Comparison of ENCODE assay signal across 14 cellular contexts in the genomic region with DNA sequence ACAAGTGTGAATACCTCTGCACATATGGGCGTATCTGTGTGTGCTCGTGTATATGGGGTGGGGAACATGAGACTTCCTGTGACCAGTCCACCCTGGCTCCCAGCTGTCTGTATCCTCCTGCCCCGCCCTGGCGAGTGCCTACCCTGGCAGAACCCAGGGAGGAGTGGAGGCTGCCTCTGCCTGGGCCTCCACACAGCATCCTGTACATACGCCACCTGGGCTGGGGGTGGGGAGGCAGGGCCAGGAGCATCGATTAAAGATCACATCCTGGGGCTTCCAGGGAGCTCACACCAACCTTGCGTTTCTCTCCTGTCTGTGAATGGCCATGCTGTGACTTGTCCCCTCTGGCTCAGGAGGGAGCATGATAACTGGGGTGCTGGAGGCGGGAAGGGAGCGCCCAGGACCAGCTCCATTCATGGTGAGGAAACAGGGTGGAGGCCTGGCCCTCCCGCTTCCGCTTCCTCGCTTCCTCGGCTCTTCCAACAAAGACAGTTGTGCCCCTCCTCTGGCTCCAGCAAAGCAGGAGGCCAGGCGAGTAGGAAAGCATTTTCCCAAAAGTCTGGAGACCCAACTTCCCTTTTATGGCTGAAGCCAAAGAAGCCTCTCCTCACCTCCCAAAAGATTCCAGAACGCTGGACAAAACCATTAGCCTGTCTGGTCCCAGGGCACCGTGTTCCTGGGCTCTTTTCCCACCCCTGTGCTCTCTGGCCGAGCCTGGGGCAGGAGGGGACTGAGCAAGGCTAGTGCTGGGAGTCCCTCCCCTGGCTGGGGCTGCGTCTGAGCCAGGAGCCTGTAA. TPM values are rescaled to one million over a fixed set of nuclear protein-coding genes. Genes with fewer than 3 reads are reported as not detected.
DNase-seq lines count a peak whose midpoint lies in the region; ATAC-seq and TF ChIP-seq lines count a peak whose summit lies in the region.
"Had no signal": no experiment of that assay in that cellular context is flagged by ENCODE, and none has a peak within 500 bp of the region (broad histone marks: within the 10 kb centered on the region; RNA-seq: fewer than 3 reads in every experiment).

No MANE protein-coding gene starts in this region.

- no peak overlapping the region for H4K8ac ChIP-seq in mesendoderm (ENCODE audit: low read depth, low read length)

- H3K9ac ChIP-seq in mesendoderm (ENCODE audit: low read length), result peak overlapping the region; percentile 32

- no peaks in the 10 kb centered on the region for H3K36me3 ChIP-seq in gastroesophageal sphincter
- no peaks in the 10 kb centered on the region for H3K36me3 ChIP-seq in mesendoderm (ENCODE audit: control insufficient read depth, insufficient read depth, low read length)
- no peaks in the 10 kb centered on the region for H3K36me3 ChIP-seq in suprapubic skin
- H3K36me3 ChIP-seq: BE2C had no signal

- H3K23ac ChIP-seq in mesendoderm (ENCODE audit: low read length), result no peak overlapping the region

- TF ChIP-seq POLR2A in gastroesophageal sphincter (IDR thresholded peaks at IDR 0.05) (no peak), suprapubic skin (IDR thresholded peaks at IDR 0.05) (no peak)

- no peak for ATAC-seq in gastroesophageal sphincter
- ATAC-seq in activated CD4-positive, CD25-positive, alpha-beta regulatory T cell treated with anti-CD3 and anti-CD28 coated beads, Interleukin-2, amount 50 U/mL, for 24 hours, result no peak
- ATAC-seq: foreskin keratinocyte had no signal

- no peak overlapping the region for H2BK5ac ChIP-seq in mesendoderm (ENCODE audit: low read length)

- TF ChIP-seq EP300 in gastroesophageal sphincter (IDR thresholded peaks at IDR 0.05) (no peak), suprapubic skin (IDR thresholded peaks at IDR 0.05) (no peak)

- H3K4me2 ChIP-seq in mesendoderm (ENCODE audit: low read length), result no peak overlapping the region

- H2BK15ac ChIP-seq in mesendoderm (replicated peaks; ENCODE audit: low read depth), result no peak overlapping the region

- no peaks in the 10 kb centered on the region for H3K79me2 ChIP-seq in mesendoderm (ENCODE audit: control insufficient read depth, insufficient read depth, low read length)

- H3K56ac ChIP-seq in mesendoderm (ENCODE audit: low read length), result peak overlapping the region; percentile 69

- H2BK120ac ChIP-seq in mesendoderm (ENCODE audit: low read depth, low read length), result no peak overlapping the region

- DNase-seq in mesendoderm (peak; percentile 58), suprapubic skin (ENCODE audit: low spot score in 2 of 2) (peak in 1 of 2 donors; percentile 46), NCI-H1417 (lab: John Stamatoyannopoulos, UW) (no peak), mucosa of gallbladder (ENCODE audit: low spot score) (no peak)
- DNase-seq in activated CD4-positive, CD25-positive, alpha-beta regulatory T cell (lab: John Stamatoyannopoulos, UW), result no peak
- DNase-seq: BE2C; DND-41; foreskin keratinocyte; NCI-H2081; SIG-M5; stimulated activated CD4-positive, alpha-beta T cell treated with anti-CD3 and anti-CD28 coated beads, Interleukin-1b, Interleukin-23, amount 100 ng/mL, for 48 hours had no signal

- no peaks in the 10 kb centered on the region for H3K27me3 ChIP-seq in gastroesophageal sphincter
- no peaks in the 10 kb centered on the region for H3K27me3 ChIP-seq in mesendoderm (ENCODE audit: insufficient read depth, low read length, poor library complexity)
- H3K27me3 ChIP-seq in suprapubic skin, result peaks cover 10% of the 10 kb centered on the region
- H3K27me3 ChIP-seq: BE2C had no signal

- no peaks in the 10 kb centered on the region for H3K9me3 ChIP-seq in gastroesophageal sphincter
- H3K9me3 ChIP-seq in suprapubic skin, result no peaks in the 10 kb centered on the region
- H3K9me3 ChIP-seq: BE2C had no signal

- H2AK5ac ChIP-seq in mesendoderm (ENCODE audit: low read length), result no peak overlapping the region

- H4K5ac ChIP-seq in mesendoderm (ENCODE audit: low read length), result no peak overlapping the region

- WGBS in gastroesophageal sphincter (ENCODE audit: low coverage in 1 of 2), 2 donors, result 24% methylated on average over 3 of the region's 18 CpGs; no CpG with 5 or more reads in 1 of the 2 donors
- no CpG with 5 or more reads among the region's 18 CpGs for WGBS in mesendoderm (ENCODE audit: extremely low coverage, insufficient coverage, low lambda C conversion rate)
- 53% methylated on average over 17 of the region's 18 CpGs for WGBS in suprapubic skin

- no peak overlapping the region for H3K4me3 ChIP-seq in gastroesophageal sphincter
- no peak overlapping the region for H3K4me3 ChIP-seq in mesendoderm (ENCODE audit: low read length)
- H3K4me3 ChIP-seq in suprapubic skin, result no peak overlapping the region

- TF ChIP-seq CTCF in gastroesophageal sphincter (IDR thresholded peaks at IDR 0.05) (no peak), suprapubic skin (IDR thresholded peaks at IDR 0.05) (no peak)

- H3K18ac ChIP-seq in mesendoderm (ENCODE audit: low read length), result no peak overlapping the region

- no peak overlapping the region for H3K4ac ChIP-seq in mesendoderm (ENCODE audit: low read depth, low read length)

- peaks cover 0 to 53% (median 11%) of the 10 kb centered on the region in 3 donors for H3K4me1 ChIP-seq in gastroesophageal sphincter
- H3K4me1 ChIP-seq in mesendoderm (ENCODE audit: control insufficient read depth, low read depth, low read length), result peaks cover 5% of the 10 kb centered on the region
- H3K4me1 ChIP-seq in suprapubic skin, result peaks cover 6% of the 10 kb centered on the region
- H3K4me1 ChIP-seq: BE2C, foreskin keratinocyte had no signal

- no peaks in the 10 kb centered on the region for H3K79me1 ChIP-seq in mesendoderm (ENCODE audit: low read length)

- H3K27ac ChIP-seq in gastroesophageal sphincter (peak overlapping the region; percentile 18 to 79 (median 66)), mesendoderm (ENCODE audit: low read depth, low read length) (no peak overlapping the region), suprapubic skin (peak overlapping the region; percentile 18)
- H3K27ac ChIP-seq: foreskin keratinocyte had no signal

TF ChIP-seq in PFSK-1, 5 proteins besides CTCF, POLR2A, EP300 and RAD21:
- TF ChIP-seq TAF1 (IDR thresholded peaks at IDR 0.05; ENCODE audit: borderline replicate concordance, insufficient read depth, low read length) (no peak), POLR2AphosphoS5 (IDR thresholded peaks at IDR 0.05; ENCODE audit: low read depth, low read length) (peak; percentile 38; the same call in 1 of the 2 replicates)

RNA-seq across cellular contexts. Expression of a gene that starts 23.0 kb away (rescaled TPM):
- polyA plus RNA-seq in PFSK-1 (2012; ENCODE audit: insufficient read length, low read depth), result 34.6 TPM
- total RNA-seq in gastroesophageal sphincter, result 1 to 10 TPM in 3 of 4 donors, under 1 TPM in 1; 0.10 to 4.2 (median 1.3) TPM
- polyA plus RNA-seq in mesendoderm (2013, experiment 1 of 2), result 0.46 TPM
- polyA plus RNA-seq in mesendoderm (2013, experiment 2 of 2), result 0.43 TPM
- total RNA-seq in suprapubic skin, result 1 to 10 TPM in 3 of 4 donors, under 1 TPM in 1; 0.98 to 1.5 (median 1.1) TPM
- total RNA-seq in mucosa of gallbladder, result 2.8 TPM

RNA-seq across cellular contexts. Expression of a gene that starts 48.3 kb away (rescaled TPM):
- polyA plus RNA-seq in PFSK-1 (2012; ENCODE audit: insufficient read length, low read depth), result 14.3 TPM
- total RNA-seq in gastroesophageal sphincter (10 to 100 TPM; 28.2 to 78.3 (median 44.5) TPM), suprapubic skin (1 to 10 TPM; 1.1 to 7.8 (median 1.9) TPM), mucosa of gallbladder (17.3 TPM)
- polyA plus RNA-seq in mesendoderm (2013, experiment 1 of 2), result 35.4 TPM
- polyA plus RNA-seq in mesendoderm (2013, experiment 2 of 2), result 36.0 TPM
